Comparison of ENCODE assay signal across 8 cellular contexts in genomic region chr6:122471107-122472021, GRCh38. TPM values are rescaled to one million over a fixed set of nuclear protein-coding genes. Genes with fewer than 3 reads are reported as not detected.
DNase-seq lines count a peak whose midpoint lies in the region; ATAC-seq and TF ChIP-seq lines count a peak whose summit lies in the region.

Gene SERINC1, minus strand, starts transcription at chr6:122471807. Its CDS starts 70 bp downstream, at chr6:122471737.

- H3K27ac Mint-ChIP-seq in CD8-positive, alpha-beta memory T cell, result peak within 1 kb of the TSS; percentile 98 to 100 (median 100)

- no peaks in the 10 kb centered on the region for H3K36me3 ChIP-seq in CD8-positive, alpha-beta memory T cell (ENCODE audit: insufficient read depth, low read length)
- H3K36me3 ChIP-seq in lung (ENCODE audit: control insufficient read depth in 2 of 2, insufficient read depth in 2 of 2, low read length in 2 of 2), result peaks cover 0 to under 1% of the 10 kb centered on the region in 2 donors

- H3K27ac ChIP-seq in CD8-positive, alpha-beta memory T cell (ENCODE audit: low read depth, low read length), result peak within 1 kb of the TSS; percentile 99
- H3K27ac ChIP-seq in lung (ENCODE audit: low read depth in 1 of 2, low read length in 1 of 2), result peak within 1 kb of the TSS; percentile 87 to 94

- POLR2A ChIA-PET in CD8-positive, alpha-beta memory T cell (lab: Charles Lee), result interaction anchor here (0.6 to 2.1 kb wide), 7 partner anchors 8 to 74 kb away, joined by 3 to 11 read pairs (median 4); partner anchors contain the start of gene HSF2

- H3K4me3 Mint-ChIP-seq in CD8-positive, alpha-beta memory T cell, result peak within 1 kb of the TSS; percentile 92 to 100 (median 100)

- ATAC-seq in GM19468 (IDR thresholded peaks at IDR 0.05; ENCODE audit: extremely low read depth, unreplicated experiment) (peak; percentile 99), lung (ENCODE audit: insufficient read depth, low FRiP score) (peak; percentile 99)

- peak; percentile 85 to 97 (median 91) for DNase-seq in CD8-positive, alpha-beta memory T cell
- DNase-seq in HS-5 (ENCODE audit: low read depth), result peak; percentile 82
- DNase-seq in NK-92 treated with Interleukin-12 subunit alpha and Interleukin-12 subunit beta, amount 100 ng/mL, for 24 hours (lab: John Stamatoyannopoulos, UW), result peak; percentile 86
- DNase-seq in activated CD8-positive, alpha-beta memory T cell treated with anti-CD3 and anti-CD28 coated beads for 24 hours, result peak; percentile 94
- peak; percentile 88 for DNase-seq in effector CD8-positive, alpha-beta T cell (lab: John Stamatoyannopoulos, UW)
- DNase-seq in lung (ENCODE audit: low spot score), result peak; percentile 96
- peak; percentile 71 to 84 (median 83) for DNase-seq in stimulated activated CD4-positive, alpha-beta T cell treated with anti-CD3 and anti-CD28 coated beads, TNF-alpha, amount 100 ng/mL, for 4 hours (ENCODE audit: low read depth in 3 of 3)

- 0% methylated on average over 48 to 49 of the region's 49 CpGs for WGBS in lung, 2 donors

- H3K36me3 Mint-ChIP-seq in CD8-positive, alpha-beta memory T cell, result peaks cover 0 to 29% (median 11%) of the 10 kb centered on the region in 3 donors

- no peaks in the 10 kb centered on the region for H3K27me3 ChIP-seq in CD8-positive, alpha-beta memory T cell (ENCODE audit: insufficient read depth, low read length, poor library complexity, severe bottlenecking)
- no peaks in the 10 kb centered on the region for H3K27me3 ChIP-seq in lung (ENCODE audit: control insufficient read depth, insufficient read depth)

- H3K9me3 Mint-ChIP-seq in CD8-positive, alpha-beta memory T cell, result no peaks in the 10 kb centered on the region

- H3K9me3 ChIP-seq in CD8-positive, alpha-beta memory T cell (ENCODE audit: low read length), result no peaks in the 10 kb centered on the region
- H3K9me3 ChIP-seq in lung (ENCODE audit: control insufficient read depth in 2 of 2, insufficient read depth in 1 of 2, low read length in 1 of 2), result no peaks in the 10 kb centered on the region

- TF ChIP-seq CTCF in lung (IDR thresholded peaks at IDR 0.05; ENCODE audit: control extremely low read depth, extremely low read depth), result no peak

- H3K27me3 Mint-ChIP-seq in CD8-positive, alpha-beta memory T cell, result peaks cover 0 to 2% of the 10 kb centered on the region in 2 donors

- H3K4me1 ChIP-seq in CD8-positive, alpha-beta memory T cell (ENCODE audit: insufficient read depth, low read length), result peaks cover 38% of the 10 kb centered on the region
- peaks cover 5 to 16% of the 10 kb centered on the region in 2 donors for H3K4me1 ChIP-seq in lung (ENCODE audit: control insufficient read depth in 2 of 2, insufficient read depth in 2 of 2, low read length in 2 of 2)

- H3K4me3 ChIP-seq in CD8-positive, alpha-beta memory T cell (ENCODE audit: low read length), result peak within 1 kb of the TSS; percentile 90
- peak within 1 kb of the TSS; percentile 79 for H3K4me3 ChIP-seq in lung

- peaks cover 49 to 51% (median 50%) of the 10 kb centered on the region in 3 donors for H3K4me1 Mint-ChIP-seq in CD8-positive, alpha-beta memory T cell

- CTCF ChIA-PET in CD8-positive, alpha-beta memory T cell (lab: Charles Lee), result interaction anchor here (0.8 to 1.5 kb wide), 5 partner anchors 11 to 90 kb away, joined by 3 to 5 read pairs (median 3); no protein-coding TSS in a partner anchor

RNA-seq across cellular contexts. Expression of gene SERINC1, which starts in this region (rescaled TPM):
- total RNA-seq in CD8-positive, alpha-beta memory T cell, result 10 to 100 TPM; 61.7 to 62.9 TPM
- 130 TPM for polyA plus RNA-seq in CD8-positive, alpha-beta memory T cell
- total RNA-seq in lung, result 100 to 1,000 TPM; 130 to 226 TPM
- polyA plus RNA-seq in lung, result 100 to 1,000 TPM in 1 of 2 donors, 10 to 100 TPM in 1; 50.1 to 125 TPM

Comparison
In these comparisons a context has a peak if more than half of its experiments do, and no peak if none do; other contexts are left out.
1. Peak in every context shown above with its lines: DNase-seq, ATAC-seq, H3K4me3 ChIP-seq and H3K27ac ChIP-seq.